8 cellular contexts compared by ENCODE assay signal in the genomic region with DNA sequence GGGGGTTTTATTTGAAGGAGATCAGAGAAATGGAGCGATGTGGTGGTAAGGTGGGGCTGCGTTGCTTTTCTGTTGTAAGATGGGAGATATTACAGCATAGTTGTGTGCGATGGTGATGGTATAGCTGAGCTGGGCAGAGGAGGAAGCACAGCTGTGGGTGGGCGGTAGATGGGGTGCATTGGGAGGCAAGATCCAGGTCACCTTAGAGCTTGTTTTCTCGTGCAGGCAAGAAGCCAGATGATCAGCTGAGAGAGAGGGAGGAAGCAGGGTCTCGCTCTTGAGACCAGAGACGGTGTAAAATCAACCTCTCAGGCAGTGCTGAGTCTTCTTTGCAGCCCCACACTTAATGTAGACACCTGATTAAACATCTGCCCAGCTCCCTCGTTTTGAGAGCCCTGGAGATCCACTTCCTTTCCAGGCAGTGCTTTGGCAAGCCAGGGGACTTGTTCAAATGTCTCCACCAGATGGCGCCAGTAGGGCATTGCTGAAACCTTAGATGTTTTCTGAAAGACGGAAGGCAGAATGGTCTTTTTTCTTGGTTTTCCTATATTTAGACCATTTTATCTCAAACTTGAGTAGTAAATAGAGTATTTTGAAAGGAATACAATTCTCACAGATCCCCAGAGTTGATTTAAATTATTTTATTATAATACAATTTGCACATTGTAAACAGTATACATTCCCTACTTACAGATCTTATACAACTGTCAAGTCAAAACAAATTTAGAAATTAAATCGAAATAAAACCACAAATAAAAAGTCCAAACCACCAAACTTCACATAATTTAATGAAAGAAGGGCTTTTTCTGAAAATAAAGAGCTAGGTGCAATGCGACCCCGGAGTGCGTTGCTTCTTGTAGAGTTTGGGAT. TPM values are rescaled to one million over a fixed set of nuclear protein-coding genes. Genes with fewer than 3 reads are reported as not detected.
DNase-seq lines count a peak whose midpoint lies in the region; ATAC-seq and TF ChIP-seq lines count a peak whose summit lies in the region.

No MANE protein-coding gene starts in this region.

- peak; percentile 31 for ATAC-seq in HG03280 (IDR thresholded peaks at IDR 0.05; ENCODE audit: unreplicated experiment)
- ATAC-seq in lower lobe of right lung, result peak; percentile 66 to 74
- no peak for ATAC-seq in HG03571 (IDR thresholded peaks at IDR 0.05; ENCODE audit: unreplicated experiment)

- 0 out of 2 replicates have a peak, but pooled peaks cover 2% of the 10 kb centered on the region for H3K79me2 ChIP-seq in DOHH2 (ENCODE audit: control insufficient read depth, low read length)

- H3K4me3 ChIP-seq in DOHH2 (ENCODE audit: low read length) (no peak overlapping the region), lower lobe of right lung (no peak overlapping the region)

- H4K20me1 ChIP-seq in DOHH2 (ENCODE audit: control insufficient read depth, insufficient read depth, low read depth, low read length), result no peaks in the 10 kb centered on the region

- intact Hi-C loops in lower lobe of right lung (cut with DNase I), result no loop called here

- no peaks in the 10 kb centered on the region for H3K27me3 ChIP-seq in DOHH2 (ENCODE audit: control insufficient read depth, low read length)
- H3K27me3 ChIP-seq in lower lobe of right lung (ENCODE audit: low read depth), result no peaks in the 10 kb centered on the region

- peaks cover 33% of the 10 kb centered on the region for H3F3A ChIP-seq in DOHH2 (ENCODE audit: control insufficient read depth, insufficient read depth)

- H3K4me1 ChIP-seq in DOHH2 (ENCODE audit: control insufficient read depth, low read length) (peaks cover 54% of the 10 kb centered on the region), lower lobe of right lung (peaks cover 18% of the 10 kb centered on the region)

- H3K36me3 ChIP-seq in DOHH2 (ENCODE audit: control insufficient read depth, low read length) (peaks cover 3% of the 10 kb centered on the region), lower lobe of right lung (no peaks in the 10 kb centered on the region)

- peak; percentile 87 for TF ChIP-seq CTCF in DOHH2 (IDR thresholded peaks at IDR 0.05; ENCODE audit: low read depth, low read length, poor library complexity, severe bottlenecking)
- peak; percentile 94 for TF ChIP-seq CTCF in lower lobe of right lung (IDR thresholded peaks at IDR 0.05)

- peak overlapping the region; percentile 100 for H3K27ac ChIP-seq in DOHH2 (ENCODE audit: low read depth, low read length)
- H3K27ac ChIP-seq in lower lobe of right lung, result no peak overlapping the region

- peak overlapping the region; percentile 33 for H3K4me2 ChIP-seq in DOHH2 (ENCODE audit: low read length)

- DNase-seq in NCI-H526 treated with DMSO at 0.1 percent for 48 hours (lab: John Stamatoyannopoulos, UW), result peak; percentile 53
- DNase-seq in activated CD4-positive, alpha-beta T cell treated with anti-CD3 and anti-CD28 coated beads, Interleukin-2, amount 50 U/mL, for 24 hours (ENCODE audit: low read depth in 1 of 2, low spot score in 1 of 2), result peak; percentile 45 to 69
- peak; percentile 86 for DNase-seq in dermis blood vessel endothelial cell
- DNase-seq in lower lobe of right lung, result peak; percentile 73
- peak; percentile 74 for DNase-seq in stimulated activated CD8-positive, alpha-beta memory T cell treated with anti-CD3 and anti-CD28 coated beads, Interleukin-12 subunit alpha, Interleukin-12 subunit beta, amount 100 ng/mL, for 1 hour (ENCODE audit: low read depth)

- no peaks in the 10 kb centered on the region for H3K9me3 ChIP-seq in DOHH2 (ENCODE audit: control insufficient read depth, insufficient read depth, low read length)
- no peaks in the 10 kb centered on the region for H3K9me3 ChIP-seq in lower lobe of right lung

- H3K9me2 ChIP-seq in DOHH2 (replicated peaks; ENCODE audit: control insufficient read depth, low read length), result no peaks in the 10 kb centered on the region

RNA-seq across cellular contexts. Expression of gene LYPD6B, which starts 21.1 kb away (rescaled TPM):
- total RNA-seq in dermis blood vessel endothelial cell (not detected in 2 replicates), lower lobe of right lung (2.0 TPM)
